In the genomic region with DNA sequence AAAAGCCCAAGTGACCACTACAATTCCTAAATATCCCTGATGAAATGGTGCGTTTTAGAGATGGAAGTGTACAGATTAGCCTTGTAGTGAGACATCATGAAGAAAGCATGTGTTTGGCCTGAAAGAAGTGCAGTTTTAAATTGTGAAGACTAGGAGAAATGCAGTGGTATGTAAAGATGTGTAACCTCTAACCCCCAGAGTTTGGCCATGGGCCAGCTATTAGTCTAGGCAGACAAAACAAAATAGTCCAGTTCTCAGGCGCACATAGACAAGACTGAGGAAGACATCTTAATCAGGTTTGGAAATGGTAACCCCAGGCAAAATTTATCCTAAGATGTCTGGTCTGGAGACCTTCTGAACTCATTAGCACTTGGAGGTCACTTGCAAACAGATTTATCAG, we compare ENCODE assay signal across 20 cellular contexts. TPM values are rescaled to one million over a fixed set of nuclear protein-coding genes. Genes with fewer than 3 reads are reported as not detected.
DNase-seq lines count a peak whose midpoint lies in the region; TF ChIP-seq lines count a peak whose summit lies in the region.
"Had no signal": no experiment of that assay in that cellular context is flagged by ENCODE, and none has a peak within 500 bp of the region (broad histone marks: within the 10 kb centered on the region; RNA-seq: fewer than 3 reads in every experiment).

No MANE protein-coding gene starts in this region.

- H3K9ac ChIP-seq in Loucy (ENCODE audit: low read depth, low read length, poor library complexity, severe bottlenecking), result no peak overlapping the region
- H3K9ac ChIP-seq: KMS-11 had no signal

- no peaks in the 10 kb centered on the region for H3K79me2 ChIP-seq in Loucy (ENCODE audit: insufficient read depth, low read length)

- no peak overlapping the region for H3K4me2 ChIP-seq in Loucy (ENCODE audit: low read depth, low read length, poor library complexity, severe bottlenecking)
- H3K4me2 ChIP-seq: KMS-11 had no signal

- intact Hi-C loops in vagina (cut with DNase I), result loop anchor here (10.0 kb wide), 1 partner anchor 105 kb away; a partner anchor contains a TSS
- intact Hi-C loops in activated T-helper 1 cell treated with anti-CD3 and anti-CD28 coated beads, Interleukin-12 subunit alpha, Interleukin-12 subunit beta, Interleukin-2, Interleukin-4 antibody, amounts not matched to agents 30 ng/mL and 10 ng/mL and 1 ng/mL, durations not matched to agents 14 hours and 24 hours and 36 hours (cut with micrococcal nuclease), result loop anchor here (10.0 kb wide), 1 partner anchor 325 kb away; no protein-coding TSS in a partner anchor

- H3K4me1 ChIP-seq in Loucy (ENCODE audit: insufficient read depth, low read length, poor library complexity, severe bottlenecking), result peaks cover 11% of the 10 kb centered on the region
- peaks cover 24% of the 10 kb centered on the region for H3K4me1 ChIP-seq in vagina
- H3K4me1 ChIP-seq: SJCRH30 had no signal

- peak overlapping the region; percentile 61 for H2AFZ ChIP-seq in Loucy (ENCODE audit: low read length)

- H3K36me3 Mint-ChIP-seq in activated T-helper 1 cell treated with anti-CD3 and anti-CD28 coated beads, Interleukin-12 subunit alpha, Interleukin-12 subunit beta, Interleukin-2, Interleukin-4 antibody, amounts not matched to agents 30 ng/mL and 10 ng/mL and 1 ng/mL, durations not matched to agents 14 hours and 24 hours and 36 hours (ENCODE audit: low read depth), result peaks cover 12% of the 10 kb centered on the region

- H3K27ac Mint-ChIP-seq in activated T-helper 1 cell treated with anti-CD3 and anti-CD28 coated beads, Interleukin-12 subunit alpha, Interleukin-12 subunit beta, Interleukin-2, Interleukin-4 antibody, amounts not matched to agents 30 ng/mL and 10 ng/mL and 1 ng/mL, durations not matched to agents 14 hours and 24 hours and 36 hours, result no peak overlapping the region

- no peak for TF ChIP-seq CTCF in Loucy (conservative IDR thresholded peaks at IDR 0.05; ENCODE audit: low read length)
- TF ChIP-seq CTCF in vagina (IDR thresholded peaks at IDR 0.05), result no peak

- H3K27ac ChIP-seq in vagina, result no peak overlapping the region
- H3K27ac ChIP-seq: KMS-11, SJCRH30 had no signal

- H3K36me3 ChIP-seq in Loucy (ENCODE audit: insufficient read depth, low read length) (peaks cover 1% of the 10 kb centered on the region; the same call in 1 of the 2 replicates), vagina (no peaks in the 10 kb centered on the region)

- H3K4me1 Mint-ChIP-seq in activated T-helper 1 cell treated with anti-CD3 and anti-CD28 coated beads, Interleukin-12 subunit alpha, Interleukin-12 subunit beta, Interleukin-2, Interleukin-4 antibody, amounts not matched to agents 30 ng/mL and 10 ng/mL and 1 ng/mL, durations not matched to agents 14 hours and 24 hours and 36 hours (ENCODE audit: low read depth), result peaks cover 46% of the 10 kb centered on the region

- no peaks in the 10 kb centered on the region for H3F3A ChIP-seq in Loucy (ENCODE audit: low read depth)

- H3K9me2 ChIP-seq in Loucy (replicated peaks; ENCODE audit: low read depth, low read length), result no peaks in the 10 kb centered on the region

- H3K4me3 ChIP-seq in Loucy (ENCODE audit: low read length, poor library complexity, severe bottlenecking), result no peak overlapping the region
- no peak overlapping the region for H3K4me3 ChIP-seq in vagina
- H3K4me3 ChIP-seq: SJCRH30 had no signal

- H3K27me3 ChIP-seq in Loucy (ENCODE audit: insufficient read depth, low read length, poor library complexity, severe bottlenecking) (no peaks in the 10 kb centered on the region), vagina (no peaks in the 10 kb centered on the region)
- H3K27me3 ChIP-seq: BE2C, SJCRH30 had no signal

- H3K9me3 Mint-ChIP-seq in activated T-helper 1 cell treated with anti-CD3 and anti-CD28 coated beads, Interleukin-12 subunit alpha, Interleukin-12 subunit beta, Interleukin-2, Interleukin-4 antibody, amounts not matched to agents 30 ng/mL and 10 ng/mL and 1 ng/mL, durations not matched to agents 14 hours and 24 hours and 36 hours, result no peaks in the 10 kb centered on the region

- TF ChIP-seq POLR2A in vagina (IDR thresholded peaks at IDR 0.05), result no peak

- H4K20me1 ChIP-seq in Loucy (ENCODE audit: insufficient read depth, low read length, poor library complexity, severe bottlenecking), result no peaks in the 10 kb centered on the region

- no peak overlapping the region for H3K4me3 Mint-ChIP-seq in activated T-helper 1 cell treated with anti-CD3 and anti-CD28 coated beads, Interleukin-12 subunit alpha, Interleukin-12 subunit beta, Interleukin-2, Interleukin-4 antibody, amounts not matched to agents 30 ng/mL and 10 ng/mL and 1 ng/mL, durations not matched to agents 14 hours and 24 hours and 36 hours

- DNase-seq in EH (ENCODE audit: low read depth) (peak; percentile 11), iris pigment epithelial cell (ENCODE audit: low read depth) (peak; percentile 37), vagina (ENCODE audit: extremely low spot score in 2 of 2) (no peak), inferior parietal cortex (ENCODE audit: extremely low spot score) (no peak)
- DNase-seq in activated T-helper 1 cell treated with anti-CD3 and anti-CD28 coated beads, Interleukin-12 subunit alpha, Interleukin-12 subunit beta, Interleukin-2, Interleukin-4 antibody, amounts not matched to agents 30 ng/mL and 10 ng/mL and 1 ng/mL, durations not matched to agents 14 hours and 24 hours and 36 hours (ENCODE audit: low spot score), result no peak
- DNase-seq: BE2C, DMS79 treated with DMSO at 0.1 percent for 48 hours, GOT3, HCEC 1CT, NCI-H1105 treated with DMSO at 0.1 percent for 48 hours, NCI-H2081, NCI-H2171 treated with DMSO at 0.1 percent for 48 hours, NCI-H524 treated with DMSO at 0.1 percent for 48 hours, NCI-H82, SJCRH30 had no signal

- no peaks in the 10 kb centered on the region for H3K9me3 ChIP-seq in Loucy (ENCODE audit: insufficient read depth, low read depth, low read length)
- H3K9me3 ChIP-seq in vagina, result no peaks in the 10 kb centered on the region
- H3K9me3 ChIP-seq: BE2C, SJCRH30 had no signal

- no peaks in the 10 kb centered on the region for H3K27me3 Mint-ChIP-seq in activated T-helper 1 cell treated with anti-CD3 and anti-CD28 coated beads, Interleukin-12 subunit alpha, Interleukin-12 subunit beta, Interleukin-2, Interleukin-4 antibody, amounts not matched to agents 30 ng/mL and 10 ng/mL and 1 ng/mL, durations not matched to agents 14 hours and 24 hours and 36 hours (ENCODE audit: insufficient read depth)

RNA-seq across cellular contexts. Expression of a gene that starts 23.4 kb away (rescaled TPM):
- total RNA-seq in vagina, result 12.8 TPM
- 128 and 142 TPM in 2 replicates for total RNA-seq in activated T-helper 1 cell treated with anti-CD3 and anti-CD28 coated beads, Interleukin-12 subunit alpha, Interleukin-12 subunit beta, Interleukin-2, Interleukin-4 antibody, amounts not matched to agents 30 ng/mL and 10 ng/mL and 1 ng/mL, durations not matched to agents 14 hours and 24 hours and 36 hours

RNA-seq across cellular contexts. Expression of a gene that starts 23.6 kb away (rescaled TPM):
- 0.74 TPM for total RNA-seq in vagina
- 2.1 and 2.2 TPM in 2 replicates for total RNA-seq in activated T-helper 1 cell treated with anti-CD3 and anti-CD28 coated beads, Interleukin-12 subunit alpha, Interleukin-12 subunit beta, Interleukin-2, Interleukin-4 antibody, amounts not matched to agents 30 ng/mL and 10 ng/mL and 1 ng/mL, durations not matched to agents 14 hours and 24 hours and 36 hours

RNA-seq across cellular contexts. Expression of a gene that starts 34.1 kb away (rescaled TPM):
- total RNA-seq in vagina, result not detected
- not detected in 2 replicates for total RNA-seq in activated T-helper 1 cell treated with anti-CD3 and anti-CD28 coated beads, Interleukin-12 subunit alpha, Interleukin-12 subunit beta, Interleukin-2, Interleukin-4 antibody, amounts not matched to agents 30 ng/mL and 10 ng/mL and 1 ng/mL, durations not matched to agents 14 hours and 24 hours and 36 hours
- total RNA-seq: A673, G401, HT1080, SJCRH30 had no signal

Comparison
In these comparisons a context has a peak if more than half of its experiments do, and no peak if none do; other contexts are left out.
1. DNase-seq: peak in EH (single experiment) and iris pigment epithelial cell (single experiment); none in vagina (0 of 2), activated T-helper 1 cell treated with anti-CD3 and anti-CD28 coated beads, Interleukin-12 subunit alpha, Interleukin-12 subunit beta, Interleukin-2, Interleukin-4 antibody, amounts not matched to agents 30 ng/mL and 10 ng/mL and 1 ng/mL, durations not matched to agents 14 hours and 24 hours and 36 hours (single experiment) and inferior parietal cortex (single experiment).